Comparison of ENCODE assay signal across 8 cellular contexts in the genomic region with DNA sequence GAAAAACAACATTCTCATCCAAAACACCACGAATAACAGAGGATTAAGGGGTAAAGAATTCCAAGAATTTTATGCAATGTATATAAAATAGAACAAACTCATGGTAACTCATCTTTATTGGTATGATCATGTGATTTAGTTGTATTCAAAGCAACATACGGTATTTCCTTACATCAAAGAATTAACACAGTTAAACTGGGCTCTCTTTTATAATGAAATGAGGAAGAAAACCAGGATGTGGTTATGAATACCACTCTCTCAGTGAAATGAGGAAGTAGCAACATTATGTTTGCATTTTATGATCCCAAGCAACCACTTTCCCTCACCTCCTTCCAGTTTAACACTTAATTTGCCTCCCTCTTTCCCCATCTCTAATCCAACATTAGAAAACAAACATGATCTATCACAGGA. TPM values are rescaled to one million over a fixed set of nuclear protein-coding genes. Genes with fewer than 3 reads are reported as not detected.
DNase-seq lines count a peak whose midpoint lies in the region; ATAC-seq and TF ChIP-seq lines count a peak whose summit lies in the region.

No MANE protein-coding gene starts in this region.

- H3K4me1 ChIP-seq in Karpas-422 (ENCODE audit: low read length) (peaks cover 82% of the 10 kb centered on the region), osteoblast (ENCODE audit: insufficient read depth, low read length) (peaks cover 17% of the 10 kb centered on the region)

- H3K4me3 Mint-ChIP-seq in activated naive CD8-positive, alpha-beta T cell treated with anti-CD3 and anti-CD28 coated beads, Interleukin-2, amount 10 ng/mL, durations not matched to agents 7 days and 5 days, result peak overlapping the region; percentile 86

- H3K36me3 Mint-ChIP-seq in activated naive CD8-positive, alpha-beta T cell treated with anti-CD3 and anti-CD28 coated beads, Interleukin-2, amount 10 ng/mL, durations not matched to agents 7 days and 5 days, result peaks cover 58% of the 10 kb centered on the region

- no peak overlapping the region for H2AFZ ChIP-seq in Karpas-422 (ENCODE audit: low read length)
- H2AFZ ChIP-seq in osteoblast (ENCODE audit: low read length), result peak overlapping the region; percentile 31

- H3K79me2 ChIP-seq in Karpas-422 (ENCODE audit: low read length) (peaks cover 93% of the 10 kb centered on the region), osteoblast (ENCODE audit: insufficient read depth, low read length) (peaks cover 92% of the 10 kb centered on the region)

- H3K9me3 ChIP-seq in Karpas-422 (ENCODE audit: low read length), result no peaks in the 10 kb centered on the region
- no peaks in the 10 kb centered on the region for H3K9me3 ChIP-seq in osteoblast (ENCODE audit: low read depth, low read length)

- H3K27ac ChIP-seq in Karpas-422 (ENCODE audit: low read length) (peak overlapping the region; percentile 94), osteoblast (ENCODE audit: low read depth, low read length) (peak overlapping the region; percentile 67)

- H4K20me1 ChIP-seq in Karpas-422 (ENCODE audit: insufficient read depth, low read depth, low read length) (no peaks in the 10 kb centered on the region), osteoblast (ENCODE audit: insufficient read depth, low read length) (no peaks in the 10 kb centered on the region)

- DNase-seq in EL, result peak; percentile 59
- peak; percentile 92 for DNase-seq in Karpas-422
- DNase-seq in activated naive CD8-positive, alpha-beta T cell treated with anti-CD3 and anti-CD28 coated beads, Interleukin-2, amount 10 ng/mL, durations not matched to agents 7 days and 5 days, result no peak
- no peak for DNase-seq in osteoblast (ENCODE audit: insufficient read length, low spot score, missing footprints)
- DNase-seq in T1000 (lab: John Stamatoyannopoulos, UW), result no peak
- DNase-seq in activated CD4-positive, alpha-beta T cell treated with anti-CD3 and anti-CD28 coated beads for 4 hours, result no peak

- TF ChIP-seq CTCF in osteoblast (IDR thresholded peaks at IDR 0.05; ENCODE audit: extremely low read depth, low read depth, low read length), result no peak

- ATAC-seq in GM21447 (IDR thresholded peaks at IDR 0.05; ENCODE audit: unreplicated experiment) (peak; percentile 66), HG03025 (IDR thresholded peaks at IDR 0.05; ENCODE audit: low FRiP score, unreplicated experiment) (no peak)
- ATAC-seq in activated naive CD8-positive, alpha-beta T cell treated with anti-CD3 and anti-CD28 coated beads, Interleukin-2, amount 10 ng/mL, durations not matched to agents 7 days and 5 days (ENCODE audit: low read depth), result peak; percentile 79

- peak overlapping the region; percentile 92 for H3K27ac Mint-ChIP-seq in activated naive CD8-positive, alpha-beta T cell treated with anti-CD3 and anti-CD28 coated beads, Interleukin-2, amount 10 ng/mL, durations not matched to agents 7 days and 5 days

- H3K9me2 ChIP-seq in Karpas-422 (replicated peaks; ENCODE audit: insufficient read depth, low read length), result no peaks in the 10 kb centered on the region

- H3K27me3 Mint-ChIP-seq in activated naive CD8-positive, alpha-beta T cell treated with anti-CD3 and anti-CD28 coated beads, Interleukin-2, amount 10 ng/mL, durations not matched to agents 7 days and 5 days, result no peaks in the 10 kb centered on the region

- H3K27me3 ChIP-seq in Karpas-422 (ENCODE audit: low read length), result no peaks in the 10 kb centered on the region
- no peaks in the 10 kb centered on the region for H3K27me3 ChIP-seq in osteoblast (ENCODE audit: insufficient read depth, low read length)

- peak overlapping the region; percentile 62 for H3K4me2 ChIP-seq in Karpas-422 (ENCODE audit: low read depth, low read length, poor library complexity, severe bottlenecking)
- peak overlapping the region; percentile 19 for H3K4me2 ChIP-seq in osteoblast (ENCODE audit: insufficient read depth, low read length)

- peaks cover 52% of the 10 kb centered on the region for H3K4me1 Mint-ChIP-seq in activated naive CD8-positive, alpha-beta T cell treated with anti-CD3 and anti-CD28 coated beads, Interleukin-2, amount 10 ng/mL, durations not matched to agents 7 days and 5 days

- H3K36me3 ChIP-seq in Karpas-422 (ENCODE audit: insufficient read depth, low read length), result peaks cover 35% of the 10 kb centered on the region
- peaks cover 28% of the 10 kb centered on the region for H3K36me3 ChIP-seq in osteoblast (ENCODE audit: insufficient read depth, low read length)

- H3K4me3 ChIP-seq in Karpas-422 (ENCODE audit: low read length) (peak overlapping the region; percentile 35), osteoblast (ENCODE audit: insufficient read depth, low read length) (no peak overlapping the region)

- H3K9ac ChIP-seq in Karpas-422 (ENCODE audit: low read length), result peak overlapping the region; percentile 17

- no peaks in the 10 kb centered on the region for H3K9me3 Mint-ChIP-seq in activated naive CD8-positive, alpha-beta T cell treated with anti-CD3 and anti-CD28 coated beads, Interleukin-2, amount 10 ng/mL, durations not matched to agents 7 days and 5 days

- POLR2A ChIA-PET in activated naive CD8-positive, alpha-beta T cell treated with anti-CD3 and anti-CD28 coated beads, Interleukin-2, amount 10 ng/mL, durations not matched to agents 7 days and 5 days (lab: Charles Lee), result interaction anchor here (0.9 to 1.6 kb wide), 3 partner anchors 12 to 40 kb away, joined by 4 to 9 read pairs (median 4); no protein-coding TSS in a partner anchor

RNA-seq across cellular contexts. Expression of a gene that starts 22.9 kb away (rescaled TPM):
- total RNA-seq in Karpas-422 (2014; rRNA removed; shearing (Covaris generic); ENCODE audit: low replicate concordance), result 70.9 and 97.0 TPM in 2 replicates
- 10 to 100 TPM; 57.1 to 60.6 TPM for total RNA-seq in activated naive CD8-positive, alpha-beta T cell treated with anti-CD3 and anti-CD28 coated beads, Interleukin-2, amount 10 ng/mL, durations not matched to agents 7 days and 5 days
- 59.0 and 60.4 TPM in 2 replicates for total RNA-seq in osteoblast

Comparison
In these comparisons a context has a peak if more than half of its experiments do, and no peak if none do; other contexts are left out.
1. DNase-seq: peak in EL (single experiment) and Karpas-422 (single experiment); none in activated naive CD8-positive, alpha-beta T cell treated with anti-CD3 and anti-CD28 coated beads, Interleukin-2, amount 10 ng/mL, durations not matched to agents 7 days and 5 days (single experiment), osteoblast (single experiment), T1000 (single experiment) and activated CD4-positive, alpha-beta T cell treated with anti-CD3 and anti-CD28 coated beads for 4 hours (0 of 2).